In genomic region chr6:33430991-33431879, GRCh38 we compare ENCODE assay signal across 8 cellular contexts.
DNase-seq lines count a peak whose midpoint lies in the region; ATAC-seq and TF ChIP-seq lines count a peak whose summit lies in the region.

No MANE protein-coding gene starts in this region.

- peak; percentile 33 to 46 for DNase-seq in AML-193 (lab: John Stamatoyannopoulos, UW)
- peak; percentile 96 for DNase-seq in GM19238 (ENCODE audit: insufficient read length, low spot score)
- DNase-seq in NCI-H526 treated with DMSO at 0.1 percent for 48 hours (lab: John Stamatoyannopoulos, UW): peak; percentile 23
- DNase-seq in activated CD8-positive, alpha-beta memory T cell treated with anti-CD3 and anti-CD28 coated beads for 24 hours: peak; percentile 88
- DNase-seq in epidermal melanocyte (ENCODE audit: insufficient read length, low spot score): peak; percentile 90
- DNase-seq in superior temporal gyrus (ENCODE audit: extremely low spot score): peak; percentile 81

- peaks cover 13% of the 10 kb centered on the region for H3K36me3 Mint-ChIP-seq in nephron (ENCODE audit: low read depth)

- peaks cover 67% of the 10 kb centered on the region for H3K4me1 Mint-ChIP-seq in nephron

- peak overlapping the region; percentile 92 for H3K4me3 Mint-ChIP-seq in nephron

- H3K27me3 Mint-ChIP-seq in nephron (ENCODE audit: low read depth): no peaks in the 10 kb centered on the region

- ATAC-seq in GM19452 (IDR thresholded peaks at IDR 0.05; ENCODE audit: unreplicated experiment): no peak

- H3K27ac Mint-ChIP-seq in nephron: peak overlapping the region; percentile 62 to 90 (median 90)

- no peaks in the 10 kb centered on the region for H3K9me3 Mint-ChIP-seq in nephron

- TF ChIP-seq CTCF in nephron (IDR thresholded peaks at IDR 0.05; ENCODE audit: unreplicated experiment in 3 of 3): no peak

Comparison
In these comparisons a context has a peak if more than half of its experiments do, and no peak if none do; other contexts are left out.
1. DNase-seq: peak in every context shown above with its lines; median percentile 96 in GM19238; 90 in epidermal melanocyte; 88 in activated CD8-positive, alpha-beta memory T cell treated with anti-CD3 and anti-CD28 coated beads for 24 hours; 81 in superior temporal gyrus; 40 in AML-193; 23 in NCI-H526 treated with DMSO at 0.1 percent for 48 hours.